In the genomic region with DNA sequence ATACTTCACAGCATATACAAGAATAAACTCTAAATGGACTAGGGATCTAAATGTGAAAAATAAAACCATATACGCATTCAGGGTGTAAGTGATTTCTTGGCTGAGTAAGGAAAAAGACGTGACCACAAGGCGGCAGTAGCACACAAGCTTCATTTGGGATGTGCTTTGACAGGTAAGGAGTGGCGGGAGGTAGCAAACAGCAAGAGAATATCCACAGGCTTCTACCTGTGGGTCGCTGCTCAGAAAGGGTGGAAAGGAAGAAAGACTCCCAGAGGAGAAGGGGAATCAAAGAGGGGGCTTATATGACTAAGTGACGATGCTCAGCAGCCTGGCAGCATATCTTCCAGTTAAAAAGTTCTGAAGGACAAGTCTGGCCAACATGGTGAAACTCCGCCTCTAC, we compare ENCODE assay signal across 8 cellular contexts. TPM values are rescaled to one million over a fixed set of nuclear protein-coding genes. Genes with fewer than 3 reads are reported as not detected.
DNase-seq lines count a peak whose midpoint lies in the region; ATAC-seq and TF ChIP-seq lines count a peak whose summit lies in the region.

No MANE protein-coding gene starts in this region.

- peaks cover 20% of the 10 kb centered on the region for H3K36me3 Mint-ChIP-seq in CD4-positive, alpha-beta T cell (ENCODE audit: low read depth)

- DNase-seq in CD4-positive, alpha-beta T cell, result peak; percentile 65 to 78 (median 70)
- DNase-seq in OCI-M1 (lab: John Stamatoyannopoulos, UW) (peak; percentile 93), activated T-cell treated with anti-CD3 and anti-CD28 coated beads for 48 hours (ENCODE audit: low read depth) (peak; percentile 57), esophagus squamous epithelium (lab: John Stamatoyannopoulos, UW) (no peak)
- DNase-seq in stimulated activated naive CD8-positive, alpha-beta T cell treated with anti-CD3 and anti-CD28 coated beads, Interleukin-15, amount 100 ng/mL, for 72 hours, result peak; percentile 60 to 72

- peak; percentile 76 for TF ChIP-seq CTCF in CD4-positive, alpha-beta T cell (IDR thresholded peaks at IDR 0.05)
- TF ChIP-seq CTCF in esophagus squamous epithelium (IDR thresholded peaks at IDR 0.05) (peak; percentile 38 to 86 (median 68)), neural cell (IDR thresholded peaks at IDR 0.05; ENCODE audit: poor library complexity, severe bottlenecking) (peak; percentile 81)

- no peak overlapping the region for H3K27ac Mint-ChIP-seq in CD4-positive, alpha-beta T cell
- no peak overlapping the region for H3K27ac Mint-ChIP-seq in stimulated activated naive CD8-positive, alpha-beta T cell treated with anti-CD3 and anti-CD28 coated beads, Interleukin-15, amount 100 ng/mL, for 72 hours

- H3K4me1 ChIP-seq in esophagus squamous epithelium, result peaks cover 0 to 32% (median 13%) of the 10 kb centered on the region in 3 donors

- no peak overlapping the region for H3K4me2 ChIP-seq in neural cell (ENCODE audit: low read length)

- POLR2A ChIA-PET in CD4-positive, alpha-beta T cell (lab: Charles Lee), result interaction anchor here (0.7 to 1.0 kb wide), 2 partner anchors 113 to 206 kb away, joined by 3 to 4 read pairs; no protein-coding TSS in a partner anchor

- peak; percentile 62 for ATAC-seq in CD4-positive, alpha-beta T cell (ENCODE audit: poor library complexity)
- peak; percentile 60 for ATAC-seq in stimulated activated naive CD8-positive, alpha-beta T cell treated with anti-CD3 and anti-CD28 coated beads, Interleukin-15, amount 100 ng/mL, for 72 hours
- no peak for ATAC-seq in HG03457 (IDR thresholded peaks at IDR 0.05; ENCODE audit: unreplicated experiment)

- no peak overlapping the region for H3K4me3 ChIP-seq in esophagus squamous epithelium
- no peak overlapping the region for H3K4me3 ChIP-seq in neural cell (ENCODE audit: low read length)

- CTCF ChIA-PET in CD4-positive, alpha-beta T cell (lab: Charles Lee), result interaction anchor here (0.7 to 1.5 kb wide), 4 partner anchors 24 to 276 kb away, joined by 3 to 7 read pairs (median 4); no protein-coding TSS in a partner anchor

- WGBS in esophagus squamous epithelium, 2 donors, result 13 to 15% methylated on average over 7 of the region's 7 CpGs

- H3K27me3 Mint-ChIP-seq in CD4-positive, alpha-beta T cell, result peaks cover 18% of the 10 kb centered on the region
- H3K27me3 Mint-ChIP-seq in stimulated activated naive CD8-positive, alpha-beta T cell treated with anti-CD3 and anti-CD28 coated beads, Interleukin-15, amount 100 ng/mL, for 72 hours, result no peaks in the 10 kb centered on the region

- no peak overlapping the region for H3K9ac ChIP-seq in neural cell (ENCODE audit: low read length)

- no peaks in the 10 kb centered on the region for H3F3A ChIP-seq in neural cell (ENCODE audit: insufficient read depth, low read length, poor library complexity, severe bottlenecking)

- H3K9me3 ChIP-seq in CD4-positive, alpha-beta T cell (ENCODE audit: control insufficient read depth, low read length), result no peaks in the 10 kb centered on the region
- peaks cover 0 to 5% (median 0%) of the 10 kb centered on the region in 3 donors for H3K9me3 ChIP-seq in esophagus squamous epithelium
- H3K9me3 ChIP-seq in neural cell (ENCODE audit: low read length), result no peaks in the 10 kb centered on the region

- peak overlapping the region; percentile 8 for H3K4me3 Mint-ChIP-seq in CD4-positive, alpha-beta T cell
- peak overlapping the region; percentile 8 to 59 for H3K4me3 Mint-ChIP-seq in stimulated activated naive CD8-positive, alpha-beta T cell treated with anti-CD3 and anti-CD28 coated beads, Interleukin-15, amount 100 ng/mL, for 72 hours

- H3K9me3 Mint-ChIP-seq in CD4-positive, alpha-beta T cell, result no peaks in the 10 kb centered on the region
- H3K9me3 Mint-ChIP-seq in stimulated activated naive CD8-positive, alpha-beta T cell treated with anti-CD3 and anti-CD28 coated beads, Interleukin-15, amount 100 ng/mL, for 72 hours, result peaks cover 0 to 8% of the 10 kb centered on the region in 2 donors

- no peaks in the 10 kb centered on the region for H3K9me2 ChIP-seq in neural cell (ENCODE audit: insufficient read depth, low read length)

- TF ChIP-seq RAD21 in Ishikawa (IDR thresholded peaks at IDR 0.05; ENCODE audit: low read depth) (peak; percentile 69), neural cell (conservative IDR thresholded peaks at IDR 0.05) (peak; percentile 66)

- no peak overlapping the region for H2AFZ ChIP-seq in neural cell (ENCODE audit: low read depth, low read length)

- intact Hi-C loops in CD4-positive, alpha-beta T cell (cut with DNase I, micrococcal nuclease), result loop anchor here (1.0 to 10.0 kb wide), 8 partner anchors 35 to 381 kb away; a partner anchor contains a TSS
- intact Hi-C loops in esophagus squamous epithelium (cut with DNase I), result no loop called here

- no peaks in the 10 kb centered on the region for H4K20me1 ChIP-seq in neural cell (ENCODE audit: insufficient read depth)

- H3K27ac ChIP-seq in CD4-positive, alpha-beta T cell (ENCODE audit: low read depth, low read length), result no peak overlapping the region
- H3K27ac ChIP-seq in esophagus squamous epithelium (no peak overlapping the region), neural cell (ENCODE audit: low read length) (no peak overlapping the region)

- TF ChIP-seq POLR2A in esophagus squamous epithelium (IDR thresholded peaks at IDR 0.05), result no peak

- H3K27me3 ChIP-seq in CD4-positive, alpha-beta T cell (ENCODE audit: control insufficient read depth, insufficient read depth, low read length), result peaks cover 5% of the 10 kb centered on the region
- peaks cover 0 to 24% (median 0%) of the 10 kb centered on the region in 4 donors for H3K27me3 ChIP-seq in esophagus squamous epithelium
- H3K27me3 ChIP-seq in neural cell (ENCODE audit: insufficient read depth, low read depth, low read length), result no peaks in the 10 kb centered on the region

- H3K4me1 Mint-ChIP-seq in CD4-positive, alpha-beta T cell (ENCODE audit: low read depth), result peaks cover 23% of the 10 kb centered on the region
- H3K4me1 Mint-ChIP-seq in stimulated activated naive CD8-positive, alpha-beta T cell treated with anti-CD3 and anti-CD28 coated beads, Interleukin-15, amount 100 ng/mL, for 72 hours, result peaks cover 26% of the 10 kb centered on the region

- peaks cover 22% of the 10 kb centered on the region for H3K79me2 ChIP-seq in neural cell (replicated peaks; ENCODE audit: insufficient read depth, low read length)

- TF ChIP-seq EP300 in Ishikawa (IDR thresholded peaks at IDR 0.05; ENCODE audit: borderline replicate concordance) (no peak), neural cell (conservative IDR thresholded peaks at IDR 0.05; ENCODE audit: poor library complexity, severe bottlenecking) (no peak)

- H3K36me3 ChIP-seq in esophagus squamous epithelium (peaks cover 0 to 9% (median 0%) of the 10 kb centered on the region in 3 donors), neural cell (ENCODE audit: insufficient read depth, low read length) (no peaks in the 10 kb centered on the region)

TF ChIP-seq in Ishikawa, 13 proteins besides CTCF, POLR2A, EP300 and RAD21 (continues in another document):
- TF ChIP-seq CREB1 (IDR thresholded peaks at IDR 0.05; ENCODE audit: low read depth), result no peak
- TF ChIP-seq TEAD4 (IDR thresholded peaks at IDR 0.05), result no peak

TF ChIP-seq in neural cell, 6 proteins besides CTCF, POLR2A, EP300 and RAD21:
- TF ChIP-seq SMC3 (conservative IDR thresholded peaks at IDR 0.05; ENCODE audit: poor library complexity) (peak; percentile 77), MXI1 (conservative IDR thresholded peaks at IDR 0.05; ENCODE audit: poor library complexity, severe bottlenecking) (no peak)

RNA-seq across cellular contexts. Expression of a gene that starts 2.5 kb away (rescaled TPM):
- total RNA-seq in CD4-positive, alpha-beta T cell, result 10 to 100 TPM; 42.0 to 42.1 TPM
- 10 to 100 TPM; 23.7 to 48.6 (median 31.1) TPM for total RNA-seq in esophagus squamous epithelium
- 29.5 and 32.4 TPM in 2 replicates for polyA plus RNA-seq in neural cell
- 157 and 165 TPM in 2 replicates for polyA minus RNA-seq in neural cell

RNA-seq across cellular contexts. Expression of a gene that starts 34.3 kb away (rescaled TPM):
- total RNA-seq in CD4-positive, alpha-beta T cell, result 10 to 100 TPM; 45.1 to 46.2 TPM
- 10 to 100 TPM; 31.3 to 52.1 (median 40.8) TPM for total RNA-seq in esophagus squamous epithelium
- polyA plus RNA-seq in neural cell, result 24.6 and 35.5 TPM in 2 replicates
- 64.7 and 72.6 TPM in 2 replicates for polyA minus RNA-seq in neural cell

RNA-seq across cellular contexts. Expression of a gene that starts 48.3 kb away (rescaled TPM):
- total RNA-seq in CD4-positive, alpha-beta T cell, result 10 to 100 TPM; 14.9 to 15.3 TPM
- 10 to 100 TPM; 18.5 to 21.7 (median 19.3) TPM for total RNA-seq in esophagus squamous epithelium
- polyA plus RNA-seq in neural cell, result 12.2 and 14.3 TPM in 2 replicates
- 44.6 and 49.4 TPM in 2 replicates for polyA minus RNA-seq in neural cell
